In the genomic region with DNA sequence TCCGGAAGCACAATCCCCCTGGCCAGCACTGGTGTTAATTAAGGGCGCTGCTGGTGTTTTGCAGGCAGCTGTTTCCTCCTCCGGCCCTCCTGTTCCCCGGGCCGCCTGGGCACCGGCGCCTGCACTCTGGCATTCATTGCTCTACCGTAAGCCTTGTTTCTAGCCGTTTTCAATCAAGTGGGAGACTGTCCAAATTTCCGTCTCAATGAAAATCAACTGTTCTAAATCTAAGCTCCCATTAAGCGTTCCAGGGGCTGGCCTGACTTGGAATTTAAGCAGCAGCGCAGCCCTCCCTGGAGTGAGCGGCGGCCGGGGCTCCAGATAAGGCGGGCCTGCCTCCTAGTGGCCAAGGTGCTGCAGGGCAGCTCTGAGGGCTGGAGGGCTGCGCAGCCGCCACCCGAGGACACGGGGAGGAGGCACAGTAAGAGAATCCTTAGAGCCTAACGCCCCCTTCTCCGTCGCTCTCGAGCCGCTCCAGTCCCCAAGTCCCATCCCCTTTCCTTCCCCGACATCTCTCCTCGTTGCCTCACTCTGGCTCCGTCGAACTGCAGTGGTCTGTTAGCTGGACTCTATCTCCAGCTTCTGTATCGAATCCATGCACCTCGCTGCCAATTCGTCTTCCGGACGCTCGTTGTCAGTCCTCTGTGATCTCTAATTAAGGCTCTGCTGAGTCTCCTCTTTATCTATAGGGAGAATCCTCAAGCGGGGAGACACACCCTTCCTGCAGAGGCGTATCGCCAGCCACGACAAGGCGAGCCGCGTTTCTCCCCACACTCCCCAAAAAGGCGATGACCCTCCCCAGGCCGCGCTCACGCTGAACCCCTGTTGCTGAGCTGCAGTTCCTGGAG, we compare ENCODE assay signal across 8 cellular contexts. TPM values are rescaled to one million over a fixed set of nuclear protein-coding genes. Genes with fewer than 3 reads are reported as not detected.
DNase-seq lines count a peak whose midpoint lies in the region; ATAC-seq and TF ChIP-seq lines count a peak whose summit lies in the region.

No MANE protein-coding gene starts in this region.

- H3K27ac ChIP-seq in A673 (ENCODE audit: low read depth, low read length, poor library complexity, severe bottlenecking): no peak overlapping the region

- peak; percentile 96 for DNase-seq in A673 (ENCODE audit: low spot score)
- peak; percentile 84 for DNase-seq in NCI-H2196 (lab: John Stamatoyannopoulos, UW; ENCODE audit: unreplicated experiment)
- peak; percentile 87 for DNase-seq in activated CD4-positive, CD25-positive, alpha-beta regulatory T cell treated with anti-CD3 and anti-CD28 coated beads, Interleukin-2, amount 50 U/mL, for 72 hours
- DNase-seq in cerebellum (ENCODE audit: low spot score): peak; percentile 65
- DNase-seq in kidney glomerular epithelial cell (lab: John Stamatoyannopoulos, UW): peak; percentile 71
- DNase-seq in stimulated activated CD4-positive, alpha-beta T cell treated with anti-CD3 and anti-CD28 coated beads, Interleukin-15, amount 100 ng/mL, for 24 hours: peak; percentile 92

- H3K36me3 ChIP-seq in A673 (ENCODE audit: insufficient read depth, low read length, poor library complexity, severe bottlenecking): no peaks in the 10 kb centered on the region

- no peaks in the 10 kb centered on the region for H3K27me3 ChIP-seq in A673 (replicated peaks; ENCODE audit: insufficient read depth, low read depth, low read length, poor library complexity)

- ATAC-seq in GM18508 (IDR thresholded peaks at IDR 0.05; ENCODE audit: insufficient read depth, unreplicated experiment) (peak; percentile 76), HG03060 (IDR thresholded peaks at IDR 0.05; ENCODE audit: low read depth, unreplicated experiment) (peak; percentile 69)

- peak overlapping the region; percentile 47 for H3K4me3 ChIP-seq in A673 (ENCODE audit: low read depth, low read length, poor library complexity, severe bottlenecking)

- CTCF ChIA-PET in A673 (lab: Charles Lee): interaction anchor here (0.6 to 2.3 kb wide), 13 partner anchors 8 to 677 kb away, joined by 3 to 8 read pairs (median 5); partner anchors contain the start of gene LRRC8C

- no peaks in the 10 kb centered on the region for H3K9me3 ChIP-seq in A673 (ENCODE audit: low read depth, low read length, poor library complexity, severe bottlenecking)

- POLR2A ChIA-PET in A673 (lab: Charles Lee; ENCODE audit: low non-redundant PET): interaction anchor here (0.6 kb wide), 2 partner anchors 59 to 222 kb away, joined by 4 to 14 read pairs; no protein-coding TSS in a partner anchor

- H3K4me1 ChIP-seq in A673 (ENCODE audit: insufficient read depth, low read length, poor library complexity, severe bottlenecking): peaks cover 25% of the 10 kb centered on the region

- peak; percentile 99 for TF ChIP-seq CTCF in A673 (conservative IDR thresholded peaks at IDR 0.05; ENCODE audit: low read depth, low read length)

- no TSS peak for BruUV-seq in A673 (replicated peaks; lab: Mats Ljungman, UMichigan)

- intact Hi-C loops in A673 (cut with micrococcal nuclease; ENCODE audit: unreplicated experiment): loop anchor here (1.0 to 5.0 kb wide), 4 partner anchors 131 to 766 kb away; partner anchors contain the start of gene LRRC8B

RNA-seq across cellular contexts. Expression of gene LRRC8D, which starts 57.8 kb away (rescaled TPM):
- total RNA-seq in A673 (2021) (59.4 and 67.5 TPM in 2 replicates), cerebellum (24.8 TPM)
